Comparison of ENCODE assay signal across 10 cellular contexts in the genomic region with DNA sequence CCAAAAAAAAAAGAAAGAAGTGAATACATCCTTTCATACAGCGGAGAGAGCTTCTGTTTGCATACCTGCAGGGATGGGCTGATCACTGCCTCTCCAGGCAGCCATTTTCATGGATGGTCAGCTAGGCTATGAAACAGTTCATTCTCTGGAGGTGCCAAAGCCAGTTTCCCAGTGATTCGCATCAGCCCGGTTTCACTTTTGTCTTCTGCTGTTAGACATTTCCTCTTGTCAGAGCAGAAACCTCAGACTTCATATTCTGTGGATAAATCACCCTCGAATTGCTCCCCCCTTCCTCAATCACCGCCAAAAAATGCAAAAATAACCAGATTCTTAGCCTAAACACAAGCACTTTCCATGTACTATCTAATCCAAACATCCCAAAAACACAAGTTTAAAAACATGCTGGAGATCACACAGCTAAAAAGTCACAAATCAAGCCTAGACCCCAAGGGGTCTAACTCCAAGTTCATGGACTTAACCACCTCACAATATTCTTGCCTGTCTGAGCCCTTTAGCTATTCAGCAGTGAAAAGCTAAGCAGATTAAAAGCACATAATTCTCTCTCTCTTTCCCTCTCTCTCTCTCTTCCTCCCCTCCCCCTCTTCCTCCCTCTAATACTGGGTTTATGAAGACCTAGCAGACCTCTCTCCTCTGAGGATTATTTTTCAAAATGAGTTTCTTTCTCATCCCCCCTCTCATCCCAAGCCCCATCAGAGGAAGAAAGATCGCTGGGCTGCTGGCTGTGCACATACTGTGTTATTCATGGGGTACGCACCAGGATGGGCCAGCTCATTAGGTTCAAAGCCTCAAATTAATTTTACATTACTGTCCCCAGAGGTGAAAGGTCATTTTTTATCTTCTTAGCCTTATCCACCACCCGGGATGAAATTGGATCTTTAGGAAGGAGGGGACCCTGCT.
A peak's percentile ranks its signal among the peaks of the same experiment; 100 is the strongest.
DNase-seq lines count a peak whose midpoint lies in the region; ATAC-seq, FAIRE-seq and TF ChIP-seq lines count a peak whose summit lies in the region.
"Had no signal": no experiment of that assay in that cellular context is flagged by ENCODE, and none has a peak within 500 bp of the region (broad histone marks: within the 10 kb centered on the region; RNA-seq: fewer than 3 reads in every experiment).

No MANE protein-coding gene starts in this region.

- no peaks in the 10 kb centered on the region for H3K36me3 ChIP-seq in Karpas-422 (ENCODE audit: insufficient read depth, low read length)
- H3K36me3 ChIP-seq in Peyer's patch: no peaks in the 10 kb centered on the region

- H3K36me3 Mint-ChIP-seq in activated CD8-positive, alpha-beta T cell treated with anti-CD3 and anti-CD28 coated beads, Interleukin-2, amount 10 ng/mL, durations not matched to agents 7 days and 5 days (ENCODE audit: low read depth): no peaks in the 10 kb centered on the region
- H3K36me3 Mint-ChIP-seq in activated CD8-positive, alpha-beta T cell treated with anti-CD3 and anti-CD28 coated beads for 36 hours (ENCODE audit: low read depth): no peaks in the 10 kb centered on the region

- FAIRE-seq in H54 (lab: Jason Lieb, UNC): no peak

- CTCF ChIA-PET in activated CD8-positive, alpha-beta T cell treated with anti-CD3 and anti-CD28 coated beads, Interleukin-2, amount 10 ng/mL, durations not matched to agents 7 days and 5 days (lab: Charles Lee): interaction anchor here (1.3 to 2.7 kb wide), 3 partner anchors 10 to 439 kb away, joined by 3 to 10 read pairs (median 6); a partner anchor contains a TSS
- CTCF ChIA-PET in activated CD8-positive, alpha-beta T cell treated with anti-CD3 and anti-CD28 coated beads for 36 hours (lab: Charles Lee): interaction anchor here (1.2 to 2.7 kb wide), 2 partner anchors 22 to 106 kb away, joined by 3 to 14 read pairs; no protein-coding TSS in a partner anchor

- no peaks in the 10 kb centered on the region for H4K20me1 ChIP-seq in Karpas-422 (ENCODE audit: insufficient read depth, low read depth, low read length)

- H2AFZ ChIP-seq in Karpas-422 (ENCODE audit: low read length): no peak overlapping the region

- H3K4me1 ChIP-seq in Karpas-422 (ENCODE audit: low read length) (no peaks in the 10 kb centered on the region), Peyer's patch (no peaks in the 10 kb centered on the region)

- H3K27ac ChIP-seq in Karpas-422 (ENCODE audit: low read length) (no peak overlapping the region), Peyer's patch (peak overlapping the region in 2 of 4 donors; percentile 20 to 49)

- H3K9me3 ChIP-seq in Karpas-422 (ENCODE audit: low read length): no peaks in the 10 kb centered on the region
- H3K9me3 ChIP-seq in Peyer's patch: no peaks in the 10 kb centered on the region

- TF ChIP-seq POLR2A in Peyer's patch (IDR thresholded peaks at IDR 0.05) (no peak), H54 (IDR thresholded peaks at IDR 0.05; ENCODE audit: low read depth, low read length) (no peak)

- H3K9me3 Mint-ChIP-seq in activated CD8-positive, alpha-beta T cell treated with anti-CD3 and anti-CD28 coated beads, Interleukin-2, amount 10 ng/mL, durations not matched to agents 7 days and 5 days (ENCODE audit: insufficient read depth): no peaks in the 10 kb centered on the region
- H3K9me3 Mint-ChIP-seq in activated CD8-positive, alpha-beta T cell treated with anti-CD3 and anti-CD28 coated beads for 36 hours: no peaks in the 10 kb centered on the region

- H3K27ac Mint-ChIP-seq in activated CD8-positive, alpha-beta T cell treated with anti-CD3 and anti-CD28 coated beads, Interleukin-2, amount 10 ng/mL, durations not matched to agents 7 days and 5 days: peak overlapping the region; percentile 25
- no peak overlapping the region for H3K27ac Mint-ChIP-seq in activated CD8-positive, alpha-beta T cell treated with anti-CD3 and anti-CD28 coated beads for 36 hours

- H3K27me3 ChIP-seq in Karpas-422 (ENCODE audit: low read length) (no peaks in the 10 kb centered on the region), Peyer's patch (no peaks in the 10 kb centered on the region)

- no peak for ATAC-seq in activated CD8-positive, alpha-beta T cell treated with anti-CD3 and anti-CD28 coated beads, Interleukin-2, amount 10 ng/mL, durations not matched to agents 7 days and 5 days
- no peak for ATAC-seq in activated CD8-positive, alpha-beta T cell treated with anti-CD3 and anti-CD28 coated beads for 36 hours
- peak; percentile 78 for ATAC-seq in SK-N-SH treated with all-trans-retinoic acid at 6 μM for 48 hours
- ATAC-seq: left cardiac atrium had no signal

- no peak overlapping the region for H3K4me3 Mint-ChIP-seq in activated CD8-positive, alpha-beta T cell treated with anti-CD3 and anti-CD28 coated beads, Interleukin-2, amount 10 ng/mL, durations not matched to agents 7 days and 5 days
- H3K4me3 Mint-ChIP-seq in activated CD8-positive, alpha-beta T cell treated with anti-CD3 and anti-CD28 coated beads for 36 hours: no peak overlapping the region

- H3K4me3 ChIP-seq in Karpas-422 (ENCODE audit: low read length) (no peak overlapping the region), Peyer's patch (no peak overlapping the region)

- H3K4me2 ChIP-seq in Karpas-422 (ENCODE audit: low read depth, low read length, poor library complexity, severe bottlenecking): no peak overlapping the region

- intact Hi-C loops in activated CD8-positive, alpha-beta T cell treated with anti-CD3 and anti-CD28 coated beads for 36 hours (cut with micrococcal nuclease): no loop called here

- POLR2A ChIA-PET in activated CD8-positive, alpha-beta T cell treated with anti-CD3 and anti-CD28 coated beads, Interleukin-2, amount 10 ng/mL, durations not matched to agents 7 days and 5 days (lab: Charles Lee): no interaction called here
- POLR2A ChIA-PET in activated CD8-positive, alpha-beta T cell treated with anti-CD3 and anti-CD28 coated beads for 36 hours (lab: Charles Lee): interaction anchor here (0.6 to 0.8 kb wide), 2 partner anchors 26 to 603 kb away, joined by 3 read pairs; no protein-coding TSS in a partner anchor

- peaks cover 8% of the 10 kb centered on the region for H3K27me3 Mint-ChIP-seq in activated CD8-positive, alpha-beta T cell treated with anti-CD3 and anti-CD28 coated beads, Interleukin-2, amount 10 ng/mL, durations not matched to agents 7 days and 5 days (ENCODE audit: low read depth)
- H3K27me3 Mint-ChIP-seq in activated CD8-positive, alpha-beta T cell treated with anti-CD3 and anti-CD28 coated beads for 36 hours: peaks cover 12% of the 10 kb centered on the region

- H3K4me1 Mint-ChIP-seq in activated CD8-positive, alpha-beta T cell treated with anti-CD3 and anti-CD28 coated beads, Interleukin-2, amount 10 ng/mL, durations not matched to agents 7 days and 5 days (ENCODE audit: low read depth): peaks cover 9% of the 10 kb centered on the region
- no peaks in the 10 kb centered on the region for H3K4me1 Mint-ChIP-seq in activated CD8-positive, alpha-beta T cell treated with anti-CD3 and anti-CD28 coated beads for 36 hours (ENCODE audit: low read depth)

- H3K79me2 ChIP-seq in Karpas-422 (ENCODE audit: low read length): no peaks in the 10 kb centered on the region

- no peaks in the 10 kb centered on the region for H3K9me2 ChIP-seq in Karpas-422 (replicated peaks; ENCODE audit: insufficient read depth, low read length)

- no peak for DNase-seq in activated CD8-positive, alpha-beta T cell treated with anti-CD3 and anti-CD28 coated beads, Interleukin-2, amount 10 ng/mL, durations not matched to agents 7 days and 5 days
- DNase-seq in activated CD8-positive, alpha-beta T cell treated with anti-CD3 and anti-CD28 coated beads for 36 hours: no peak
- DNase-seq in glomerular visceral epithelial cell (ENCODE audit: extremely low spot score): peak; percentile 76
- peak; percentile 75 for DNase-seq in stromal cell of bone marrow (ENCODE audit: low read depth)
- DNase-seq in Karpas-422: no peak
- DNase-seq in Peyer's patch: no peak
- no peak for DNase-seq in H54 (ENCODE audit: insufficient read length, low spot score)
- DNase-seq: left cardiac atrium, NCI-H1417 treated with DMSO at 0.1 percent for 48 hours had no signal

- TF ChIP-seq CTCF in activated CD8-positive, alpha-beta T cell treated with anti-CD3 and anti-CD28 coated beads for 36 hours (IDR thresholded peaks at IDR 0.05): no peak
- no peak for TF ChIP-seq CTCF in Peyer's patch (IDR thresholded peaks at IDR 0.05)

- H3K9ac ChIP-seq in Karpas-422 (ENCODE audit: low read length): no peak overlapping the region

TF ChIP-seq in SK-N-SH treated with all-trans-retinoic acid at 6 μM for 48 hours, 23 proteins besides CTCF, POLR2A, EP300 and RAD21:
- TF ChIP-seq GLIS3 (CRISPR knock-in tag; IDR thresholded peaks at IDR 0.05) (no peak), BACH2 (CRISPR knock-in tag; IDR thresholded peaks at IDR 0.05; ENCODE audit: borderline replicate concordance) (no peak), ZNF565 (CRISPR knock-in tag; conservative IDR thresholded peaks at IDR 0.05; ENCODE audit: low read depth) (no peak)

Comparison
In these comparisons a context has a peak if more than half of its experiments do, and no peak if none do; other contexts are left out.
1. DNase-seq: peak in glomerular visceral epithelial cell (single experiment) and stromal cell of bone marrow (single experiment); none in activated CD8-positive, alpha-beta T cell treated with anti-CD3 and anti-CD28 coated beads, Interleukin-2, amount 10 ng/mL, durations not matched to agents 7 days and 5 days (single experiment), activated CD8-positive, alpha-beta T cell treated with anti-CD3 and anti-CD28 coated beads for 36 hours (single experiment), Karpas-422 (single experiment), Peyer's patch (0 of 3) and H54 (single experiment).